Comparison of ENCODE assay signal across 27 cellular contexts in the genomic region with DNA sequence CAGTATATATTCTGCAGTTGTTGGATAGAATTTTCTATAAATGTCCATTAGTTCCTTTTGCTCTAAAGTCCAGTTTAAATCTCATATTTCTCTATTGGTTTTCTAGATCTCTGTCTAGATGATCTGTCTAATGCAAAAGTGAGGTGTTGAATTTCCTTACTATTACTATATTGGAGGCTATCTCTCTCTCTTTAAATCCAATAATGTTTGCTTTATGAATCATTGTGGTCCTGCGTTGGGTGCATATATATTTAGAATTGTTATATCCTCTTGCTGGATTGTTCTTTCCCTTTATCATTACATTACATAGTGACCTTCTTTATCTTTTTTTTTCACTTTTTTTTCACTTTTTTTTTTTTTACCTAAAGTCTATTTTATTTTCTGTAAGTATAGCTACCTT.
"Had no signal": no experiment of that assay in that cellular context is flagged by ENCODE, and none has a peak within 500 bp of the region (broad histone marks: within the 10 kb centered on the region; RNA-seq: fewer than 3 reads in every experiment).

No MANE protein-coding gene starts in this region.

- H3K27me3 ChIP-seq: body of pancreas, breast epithelium, dorsolateral prefrontal cortex, esophagus muscularis mucosa, foreskin keratinocyte, gastrocnemius medialis, heart left ventricle had no signal

- H3K4me3 ChIP-seq: body of pancreas, breast epithelium, coronary artery, dorsolateral prefrontal cortex, esophagus muscularis mucosa, gastrocnemius medialis, heart left ventricle had no signal

- H3K36me3 ChIP-seq: breast epithelium, esophagus muscularis mucosa, gastrocnemius medialis, heart left ventricle had no signal

- DNase-seq: activated CD4-positive, alpha-beta memory T cell treated with anti-CD3 and anti-CD28 coated beads for 36 hours; activated CD4-positive, alpha-beta T cell treated with anti-CD3 and anti-CD28 coated beads for 36 hours; activated CD4-positive, alpha-beta T cell treated with anti-CD3 and anti-CD28 coated beads, Interleukin-2, amount 10 ng/mL, durations not matched to agents 24 days and 14 days; activated CD4-positive, CD25-positive, alpha-beta regulatory T cell; activated CD4-positive, CD25-positive, alpha-beta regulatory T cell treated with anti-CD3 and anti-CD28 coated beads, Interleukin-2, amount 50 U/mL, for 72 hours; activated CD8-positive, alpha-beta memory T cell treated with anti-CD3 and anti-CD28 coated beads, Interleukin-2, amount 50 U/mL, for 48 hours; activated effector memory CD4-positive, alpha-beta T cell treated with Interleukin-2 at 50 U/mL for 16 hours; activated gamma-delta T cell treated with Interleukin-2 at 50 U/mL for 16 hours; activated naive CD4-positive, alpha-beta T cell treated with anti-CD3 and anti-CD28 coated beads, Interleukin-2, amount 50 U/mL, for 16 hours; activated naive CD4-positive, alpha-beta T cell treated with Interleukin-2 at 50 U/mL for 16 hours; activated T-cell treated with anti-CD3 and anti-CD28 coated beads for 4 hours; activated T-cell treated with anti-CD3 and anti-CD28 coated beads, Interleukin-2, amount 50 U/mL, for 4 hours; amniotic stem cell; anterior cingulate cortex; body of pancreas; dorsolateral prefrontal cortex; effector memory CD4-positive, alpha-beta T cell; endodermal cell; erythroblast; foreskin keratinocyte; gastrocnemius medialis; glutamatergic neuron; heart left ventricle; T-helper 2 cell had no signal

- H3K27ac ChIP-seq: body of pancreas, breast epithelium, coronary artery, dorsolateral prefrontal cortex, esophagus muscularis mucosa, foreskin keratinocyte, gastrocnemius medialis, heart left ventricle had no signal
